ENCODE assay signal across 1 cellular context in the genomic region with DNA sequence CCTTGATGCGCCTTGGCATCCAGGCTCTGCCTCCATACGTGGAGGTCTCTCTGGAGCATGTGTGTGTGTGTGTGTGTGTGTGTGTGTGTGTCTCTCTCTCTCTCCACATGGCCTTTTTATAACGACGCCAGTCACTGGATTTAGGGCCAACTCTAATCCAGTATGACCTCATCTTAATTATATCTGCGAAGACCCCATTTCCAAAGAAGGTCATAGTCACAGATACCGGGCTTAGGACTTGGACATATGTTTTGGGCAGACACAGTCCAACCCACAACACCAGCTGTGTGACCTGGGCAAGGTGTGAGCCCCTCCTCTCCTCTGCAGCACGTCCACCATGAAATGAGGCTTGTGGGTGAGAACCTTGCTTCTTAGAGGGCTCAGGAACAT.
TF ChIP-seq lines count a peak whose summit lies in the region.

No MANE protein-coding gene starts in this region.

TF ChIP-seq in GM23338, 12 proteins besides CTCF, POLR2A, EP300 and RAD21 (continued from another document):
- TF ChIP-seq, protein P1, sequence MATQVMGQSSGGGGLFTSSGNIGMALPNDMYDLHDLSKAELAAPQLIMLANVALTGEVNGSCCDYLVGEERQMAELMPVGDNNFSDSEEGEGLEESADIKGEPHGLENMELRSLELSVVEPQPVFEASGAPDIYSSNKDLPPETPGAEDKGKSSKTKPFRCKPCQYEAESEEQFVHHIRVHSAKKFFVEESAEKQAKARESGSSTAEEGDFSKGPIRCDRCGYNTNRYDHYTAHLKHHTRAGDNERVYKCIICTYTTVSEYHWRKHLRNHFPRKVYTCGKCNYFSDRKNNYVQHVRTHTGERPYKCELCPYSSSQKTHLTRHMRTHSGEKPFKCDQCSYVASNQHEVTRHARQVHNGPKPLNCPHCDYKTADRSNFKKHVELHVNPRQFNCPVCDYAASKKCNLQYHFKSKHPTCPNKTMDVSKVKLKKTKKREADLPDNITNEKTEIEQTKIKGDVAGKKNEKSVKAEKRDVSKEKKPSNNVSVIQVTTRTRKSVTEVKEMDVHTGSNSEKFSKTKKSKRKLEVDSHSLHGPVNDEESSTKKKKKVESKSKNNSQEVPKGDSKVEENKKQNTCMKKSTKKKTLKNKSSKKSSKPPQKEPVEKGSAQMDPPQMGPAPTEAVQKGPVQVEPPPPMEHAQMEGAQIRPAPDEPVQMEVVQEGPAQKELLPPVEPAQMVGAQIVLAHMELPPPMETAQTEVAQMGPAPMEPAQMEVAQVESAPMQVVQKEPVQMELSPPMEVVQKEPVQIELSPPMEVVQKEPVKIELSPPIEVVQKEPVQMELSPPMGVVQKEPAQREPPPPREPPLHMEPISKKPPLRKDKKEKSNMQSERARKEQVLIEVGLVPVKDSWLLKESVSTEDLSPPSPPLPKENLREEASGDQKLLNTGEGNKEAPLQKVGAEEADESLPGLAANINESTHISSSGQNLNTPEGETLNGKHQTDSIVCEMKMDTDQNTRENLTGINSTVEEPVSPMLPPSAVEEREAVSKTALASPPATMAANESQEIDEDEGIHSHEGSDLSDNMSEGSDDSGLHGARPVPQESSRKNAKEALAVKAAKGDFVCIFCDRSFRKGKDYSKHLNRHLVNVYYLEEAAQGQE (IDR thresholded peaks at IDR 0.05; ENCODE audit: unreplicated experiment) = no peak
- TF ChIP-seq CREB1 (CRISPR knock-in tag; IDR thresholded peaks at IDR 0.05; ENCODE audit: low read depth) (no peak), EZH2phosphoT487 (IDR thresholded peaks at IDR 0.05; ENCODE audit: unreplicated experiment) (no peak), ZNF331 (CRISPR knock-in tag; IDR thresholded peaks at IDR 0.05; ENCODE audit: low read depth) (no peak), JUNB (IDR thresholded peaks at IDR 0.05; ENCODE audit: unreplicated experiment) (no peak), EZH2 (IDR thresholded peaks at IDR 0.05; ENCODE audit: low read depth, unreplicated experiment) (no peak), POLR2AphosphoS5 (IDR thresholded peaks at IDR 0.05; ENCODE audit: low read depth) (no peak), NANOG (IDR thresholded peaks at IDR 0.05; ENCODE audit: borderline replicate concordance) (no peak)
- TF ChIP-seq, protein P2, sequence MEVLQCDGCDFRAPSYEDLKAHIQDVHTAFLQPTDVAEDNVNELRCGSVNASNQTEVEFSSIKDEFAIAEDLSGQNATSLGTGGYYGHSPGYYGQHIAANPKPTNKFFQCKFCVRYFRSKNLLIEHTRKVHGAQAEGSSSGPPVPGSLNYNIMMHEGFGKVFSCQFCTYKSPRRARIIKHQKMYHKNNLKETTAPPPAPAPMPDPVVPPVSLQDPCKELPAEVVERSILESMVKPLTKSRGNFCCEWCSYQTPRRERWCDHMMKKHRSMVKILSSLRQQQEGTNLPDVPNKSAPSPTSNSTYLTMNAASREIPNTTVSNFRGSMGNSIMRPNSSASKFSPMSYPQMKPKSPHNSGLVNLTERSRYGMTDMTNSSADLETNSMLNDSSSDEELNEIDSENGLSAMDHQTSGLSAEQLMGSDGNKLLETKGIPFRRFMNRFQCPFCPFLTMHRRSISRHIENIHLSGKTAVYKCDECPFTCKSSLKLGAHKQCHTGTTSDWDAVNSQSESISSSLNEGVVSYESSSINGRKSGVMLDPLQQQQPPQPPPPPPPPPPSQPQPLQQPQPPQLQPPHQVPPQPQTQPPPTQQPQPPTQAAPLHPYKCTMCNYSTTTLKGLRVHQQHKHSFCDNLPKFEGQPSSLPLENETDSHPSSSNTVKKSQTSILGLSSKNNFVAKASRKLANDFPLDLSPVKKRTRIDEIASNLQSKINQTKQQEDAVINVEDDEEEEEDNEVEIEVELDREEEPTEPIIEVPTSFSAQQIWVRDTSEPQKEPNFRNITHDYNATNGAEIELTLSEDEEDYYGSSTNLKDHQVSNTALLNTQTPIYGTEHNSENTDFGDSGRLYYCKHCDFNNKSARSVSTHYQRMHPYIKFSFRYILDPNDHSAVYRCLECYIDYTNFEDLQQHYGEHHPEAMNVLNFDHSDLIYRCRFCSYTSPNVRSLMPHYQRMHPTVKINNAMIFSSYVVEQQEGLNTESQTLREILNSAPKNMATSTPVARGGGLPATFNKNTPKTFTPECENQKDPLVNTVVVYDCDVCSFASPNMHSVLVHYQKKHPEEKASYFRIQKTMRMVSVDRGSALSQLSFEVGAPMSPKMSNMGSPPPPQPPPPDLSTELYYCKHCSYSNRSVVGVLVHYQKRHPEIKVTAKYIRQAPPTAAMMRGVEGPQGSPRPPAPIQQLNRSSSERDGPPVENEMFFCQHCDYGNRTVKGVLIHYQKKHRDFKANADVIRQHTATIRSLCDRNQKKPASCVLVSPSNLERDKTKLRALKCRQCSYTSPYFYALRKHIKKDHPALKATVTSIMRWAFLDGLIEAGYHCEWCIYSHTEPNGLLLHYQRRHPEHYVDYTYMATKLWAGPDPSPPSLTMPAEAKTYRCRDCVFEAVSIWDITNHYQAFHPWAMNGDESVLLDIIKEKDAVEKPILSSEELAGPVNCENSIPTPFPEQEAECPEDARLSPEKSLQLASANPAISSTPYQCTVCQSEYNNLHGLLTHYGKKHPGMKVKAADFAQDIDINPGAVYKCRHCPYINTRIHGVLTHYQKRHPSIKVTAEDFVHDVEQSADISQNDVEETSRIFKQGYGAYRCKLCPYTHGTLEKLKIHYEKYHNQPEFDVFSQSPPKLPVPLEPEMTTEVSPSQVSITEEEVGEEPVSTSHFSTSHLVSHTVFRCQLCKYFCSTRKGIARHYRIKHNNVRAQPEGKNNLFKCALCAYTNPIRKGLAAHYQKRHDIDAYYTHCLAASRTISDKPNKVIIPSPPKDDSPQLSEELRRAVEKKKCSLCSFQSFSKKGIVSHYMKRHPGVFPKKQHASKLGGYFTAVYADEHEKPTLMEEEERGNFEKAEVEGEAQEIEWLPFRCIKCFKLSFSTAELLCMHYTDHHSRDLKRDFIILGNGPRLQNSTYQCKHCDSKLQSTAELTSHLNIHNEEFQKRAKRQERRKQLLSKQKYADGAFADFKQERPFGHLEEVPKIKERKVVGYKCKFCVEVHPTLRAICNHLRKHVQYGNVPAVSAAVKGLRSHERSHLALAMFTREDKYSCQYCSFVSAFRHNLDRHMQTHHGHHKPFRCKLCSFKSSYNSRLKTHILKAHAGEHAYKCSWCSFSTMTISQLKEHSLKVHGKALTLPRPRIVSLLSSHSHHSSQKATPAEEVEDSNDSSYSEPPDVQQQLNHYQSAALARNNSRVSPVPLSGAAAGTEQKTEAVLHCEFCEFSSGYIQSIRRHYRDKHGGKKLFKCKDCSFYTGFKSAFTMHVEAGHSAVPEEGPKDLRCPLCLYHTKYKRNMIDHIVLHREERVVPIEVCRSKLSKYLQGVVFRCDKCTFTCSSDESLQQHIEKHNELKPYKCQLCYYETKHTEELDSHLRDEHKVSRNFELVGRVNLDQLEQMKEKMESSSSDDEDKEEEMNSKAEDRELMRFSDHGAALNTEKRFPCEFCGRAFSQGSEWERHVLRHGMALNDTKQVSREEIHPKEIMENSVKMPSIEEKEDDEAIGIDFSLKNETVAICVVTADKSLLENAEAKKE (CRISPR knock-in tag; IDR thresholded peaks at IDR 0.05) = no peak
- TF ChIP-seq, protein P3, sequence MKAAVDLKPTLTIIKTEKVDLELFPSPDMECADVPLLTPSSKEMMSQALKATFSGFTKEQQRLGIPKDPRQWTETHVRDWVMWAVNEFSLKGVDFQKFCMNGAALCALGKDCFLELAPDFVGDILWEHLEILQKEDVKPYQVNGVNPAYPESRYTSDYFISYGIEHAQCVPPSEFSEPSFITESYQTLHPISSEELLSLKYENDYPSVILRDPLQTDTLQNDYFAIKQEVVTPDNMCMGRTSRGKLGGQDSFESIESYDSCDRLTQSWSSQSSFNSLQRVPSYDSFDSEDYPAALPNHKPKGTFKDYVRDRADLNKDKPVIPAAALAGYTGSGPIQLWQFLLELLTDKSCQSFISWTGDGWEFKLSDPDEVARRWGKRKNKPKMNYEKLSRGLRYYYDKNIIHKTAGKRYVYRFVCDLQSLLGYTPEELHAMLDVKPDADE (IDR thresholded peaks at IDR 0.05) = no peak
